ENCODE assay signal across 10 cellular contexts in the genomic region with DNA sequence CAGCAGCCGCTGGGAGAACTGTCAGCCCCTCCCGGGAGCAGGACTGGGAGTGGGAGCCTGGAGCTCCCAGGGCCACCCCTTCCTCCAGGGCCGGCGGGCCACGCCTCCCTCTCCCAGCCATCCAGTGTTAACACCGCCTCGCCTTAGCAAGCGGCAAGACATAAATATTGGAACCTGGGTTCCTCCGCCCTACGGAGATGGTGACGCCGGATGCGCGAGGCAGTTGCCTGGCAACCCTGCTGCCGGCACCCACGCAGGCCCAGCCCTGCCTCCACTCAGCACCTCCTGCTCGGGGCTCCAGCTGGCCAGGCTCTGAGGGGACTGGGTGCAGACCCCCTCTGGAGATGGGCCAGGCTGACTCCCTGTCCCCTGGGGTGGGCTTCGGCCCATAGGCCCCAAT. TPM values are rescaled to one million over a fixed set of nuclear protein-coding genes. Genes with fewer than 3 reads are reported as not detected.
DNase-seq lines count a peak whose midpoint lies in the region; ATAC-seq and TF ChIP-seq lines count a peak whose summit lies in the region.
"Had no signal": no experiment of that assay in that cellular context is flagged by ENCODE, and none has a peak within 500 bp of the region (broad histone marks: within the 10 kb centered on the region; RNA-seq: fewer than 3 reads in every experiment).

No MANE protein-coding gene starts in this region.

- CTCF ChIA-PET in HEK293 (lab: Yijun Ruan, JAX), result interaction anchor here (0.6 to 1.1 kb wide), 2 partner anchors 68 to 546 kb away, joined by 3 read pairs; no protein-coding TSS in a partner anchor

- no peaks in the 10 kb centered on the region for H3K9me3 Mint-ChIP-seq in chondrocyte (ENCODE audit: low read depth)

- no peak for TF ChIP-seq CTCF in HEK293 (tag by site-specific recombination; IDR thresholded peaks at IDR 0.05)
- no peak for TF ChIP-seq CTCF in mucosa of descending colon (IDR thresholded peaks at IDR 0.05)
- no peak for TF ChIP-seq CTCF in chondrocyte (IDR thresholded peaks at IDR 0.05)

- POLR2A ChIA-PET in HEK293 (lab: Yijun Ruan, JAX), result interaction anchor here (0.5 kb wide), 1 partner anchor 416 kb away, joined by 4 read pairs; no protein-coding TSS in a partner anchor

- H3K36me3 Mint-ChIP-seq in chondrocyte (ENCODE audit: low read depth), result no peaks in the 10 kb centered on the region

- ATAC-seq in mucosa of descending colon (peak; percentile 52), GM21786 (IDR thresholded peaks at IDR 0.05; ENCODE audit: unreplicated experiment) (no peak)

- no peaks in the 10 kb centered on the region for H3K4me1 Mint-ChIP-seq in chondrocyte (ENCODE audit: low read depth)

- peaks cover 2% of the 10 kb centered on the region for H3K27me3 Mint-ChIP-seq in chondrocyte (ENCODE audit: low read depth)

- H3K9me3 ChIP-seq in HEK293 (ENCODE audit: control insufficient read depth, insufficient read depth, low read depth, low read length) (no peaks in the 10 kb centered on the region), mucosa of descending colon (no peaks in the 10 kb centered on the region)

- H3K36me3 ChIP-seq in HEK293 (ENCODE audit: control insufficient read depth in 2 of 2, insufficient read depth in 1 of 2, low read length in 2 of 2) (no peaks in the 10 kb centered on the region), mucosa of descending colon (ENCODE audit: low read depth) (no peaks in the 10 kb centered on the region)

- H3K4me3 Mint-ChIP-seq in chondrocyte (ENCODE audit: unreplicated experiment), result no peak overlapping the region

- intact Hi-C loops in mucosa of descending colon (cut with DNase I, micrococcal nuclease), result no loop called here

- no peak overlapping the region for H3K27ac Mint-ChIP-seq in chondrocyte (ENCODE audit: unreplicated experiment)

- H3K4me3 ChIP-seq in HEK293 (ENCODE audit: low read depth, low read length) (no peak overlapping the region), mucosa of descending colon (no peak overlapping the region)

- no peaks in the 10 kb centered on the region for H3K4me1 ChIP-seq in HEK293 (ENCODE audit: control insufficient read depth, insufficient read depth, low read length)
- no peaks in the 10 kb centered on the region for H3K4me1 ChIP-seq in mucosa of descending colon (ENCODE audit: low read depth)

- DNase-seq in CD1c-positive myeloid dendritic cell (ENCODE audit: extremely low spot score) (peak; percentile 5), activated T-cell treated with anti-CD3 and anti-CD28 coated beads for 48 hours (ENCODE audit: low read depth) (peak; percentile 20), mucosa of descending colon (peak in 1 of 3 donors; percentile 29), chondrocyte (ENCODE audit: low spot score) (no peak), T-helper 1 cell (no peak), NCI-H1694 treated with DMSO at 0.1 percent for 48 hours (lab: John Stamatoyannopoulos, UW) (no peak)
- DNase-seq: NCI-H2081 treated with DMSO at 0.1 percent for 48 hours had no signal

- no peak overlapping the region for H3K27ac ChIP-seq in HEK293 (ENCODE audit: extremely low read depth, low read depth, low read length)

TF ChIP-seq in HEK293, 187 proteins besides CTCF, POLR2A, EP300 and RAD21 (continues in another document):
- TF ChIP-seq EGR2 (tag by site-specific recombination; IDR thresholded peaks at IDR 0.05; ENCODE audit: low read depth) (peak; percentile 41), OVOL3 (tag by site-specific recombination; IDR thresholded peaks at IDR 0.05) (no peak), OSR2 (tag by site-specific recombination; IDR thresholded peaks at IDR 0.05) (peak; percentile 56), ZNF600 (tag by site-specific recombination; IDR thresholded peaks at IDR 0.05) (peak; percentile 44; the same call in 1 of the 2 replicates), IKZF3 (tag by site-specific recombination; IDR thresholded peaks at IDR 0.05) (peak; percentile 45; the same call in 1 of the 2 replicates), ZNF416 (tag by site-specific recombination; IDR thresholded peaks at IDR 0.05) (no peak), ZNF223 (tag by site-specific recombination; IDR thresholded peaks at IDR 0.05) (peak; percentile 88; the same call in 1 of the 2 replicates), KLF10 (tag by site-specific recombination; IDR thresholded peaks at IDR 0.05) (peak; percentile 57; the same call in 1 of the 2 replicates), SP2 (tag by site-specific recombination; IDR thresholded peaks at IDR 0.05) (peak; percentile 70), KLF8 (tag by site-specific recombination; IDR thresholded peaks at IDR 0.05) (peak; percentile 10; the same call in 1 of the 2 replicates), ZNF341 (tag by site-specific recombination; IDR thresholded peaks at IDR 0.05; ENCODE audit: low read depth) (peak; percentile 59; the same call in 1 of the 2 replicates), ZNF433 (tag by site-specific recombination; IDR thresholded peaks at IDR 0.05; ENCODE audit: low read depth) (no peak), ZBTB17 (tag by site-specific recombination; IDR thresholded peaks at IDR 0.05) (peak; percentile 78), KLF9 (tag by site-specific recombination; IDR thresholded peaks at IDR 0.05; ENCODE audit: low read depth) (peak; percentile 68; the same call in 1 of the 2 replicates), KLF1 (tag by site-specific recombination; IDR thresholded peaks at IDR 0.05) (peak; percentile 42), ZNF350 (tag by site-specific recombination; IDR thresholded peaks at IDR 0.05) (no peak), ZNF658 (tag by site-specific recombination; IDR thresholded peaks at IDR 0.05) (no peak), ZNF629 (tag by site-specific recombination; IDR thresholded peaks at IDR 0.05) (peak; percentile 30; the same call in 1 of the 2 replicates)
- TF ChIP-seq, protein P1, sequence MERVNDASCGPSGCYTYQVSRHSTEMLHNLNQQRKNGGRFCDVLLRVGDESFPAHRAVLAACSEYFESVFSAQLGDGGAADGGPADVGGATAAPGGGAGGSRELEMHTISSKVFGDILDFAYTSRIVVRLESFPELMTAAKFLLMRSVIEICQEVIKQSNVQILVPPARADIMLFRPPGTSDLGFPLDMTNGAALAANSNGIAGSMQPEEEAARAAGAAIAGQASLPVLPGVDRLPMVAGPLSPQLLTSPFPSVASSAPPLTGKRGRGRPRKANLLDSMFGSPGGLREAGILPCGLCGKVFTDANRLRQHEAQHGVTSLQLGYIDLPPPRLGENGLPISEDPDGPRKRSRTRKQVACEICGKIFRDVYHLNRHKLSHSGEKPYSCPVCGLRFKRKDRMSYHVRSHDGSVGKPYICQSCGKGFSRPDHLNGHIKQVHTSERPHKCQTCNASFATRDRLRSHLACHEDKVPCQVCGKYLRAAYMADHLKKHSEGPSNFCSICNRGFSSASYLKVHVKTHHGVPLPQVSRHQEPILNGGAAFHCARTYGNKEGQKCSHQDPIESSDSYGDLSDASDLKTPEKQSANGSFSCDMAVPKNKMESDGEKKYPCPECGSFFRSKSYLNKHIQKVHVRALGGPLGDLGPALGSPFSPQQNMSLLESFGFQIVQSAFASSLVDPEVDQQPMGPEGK (tag by site-specific recombination; IDR thresholded peaks at IDR 0.05), result peak; percentile 71
- TF ChIP-seq, protein P2, sequence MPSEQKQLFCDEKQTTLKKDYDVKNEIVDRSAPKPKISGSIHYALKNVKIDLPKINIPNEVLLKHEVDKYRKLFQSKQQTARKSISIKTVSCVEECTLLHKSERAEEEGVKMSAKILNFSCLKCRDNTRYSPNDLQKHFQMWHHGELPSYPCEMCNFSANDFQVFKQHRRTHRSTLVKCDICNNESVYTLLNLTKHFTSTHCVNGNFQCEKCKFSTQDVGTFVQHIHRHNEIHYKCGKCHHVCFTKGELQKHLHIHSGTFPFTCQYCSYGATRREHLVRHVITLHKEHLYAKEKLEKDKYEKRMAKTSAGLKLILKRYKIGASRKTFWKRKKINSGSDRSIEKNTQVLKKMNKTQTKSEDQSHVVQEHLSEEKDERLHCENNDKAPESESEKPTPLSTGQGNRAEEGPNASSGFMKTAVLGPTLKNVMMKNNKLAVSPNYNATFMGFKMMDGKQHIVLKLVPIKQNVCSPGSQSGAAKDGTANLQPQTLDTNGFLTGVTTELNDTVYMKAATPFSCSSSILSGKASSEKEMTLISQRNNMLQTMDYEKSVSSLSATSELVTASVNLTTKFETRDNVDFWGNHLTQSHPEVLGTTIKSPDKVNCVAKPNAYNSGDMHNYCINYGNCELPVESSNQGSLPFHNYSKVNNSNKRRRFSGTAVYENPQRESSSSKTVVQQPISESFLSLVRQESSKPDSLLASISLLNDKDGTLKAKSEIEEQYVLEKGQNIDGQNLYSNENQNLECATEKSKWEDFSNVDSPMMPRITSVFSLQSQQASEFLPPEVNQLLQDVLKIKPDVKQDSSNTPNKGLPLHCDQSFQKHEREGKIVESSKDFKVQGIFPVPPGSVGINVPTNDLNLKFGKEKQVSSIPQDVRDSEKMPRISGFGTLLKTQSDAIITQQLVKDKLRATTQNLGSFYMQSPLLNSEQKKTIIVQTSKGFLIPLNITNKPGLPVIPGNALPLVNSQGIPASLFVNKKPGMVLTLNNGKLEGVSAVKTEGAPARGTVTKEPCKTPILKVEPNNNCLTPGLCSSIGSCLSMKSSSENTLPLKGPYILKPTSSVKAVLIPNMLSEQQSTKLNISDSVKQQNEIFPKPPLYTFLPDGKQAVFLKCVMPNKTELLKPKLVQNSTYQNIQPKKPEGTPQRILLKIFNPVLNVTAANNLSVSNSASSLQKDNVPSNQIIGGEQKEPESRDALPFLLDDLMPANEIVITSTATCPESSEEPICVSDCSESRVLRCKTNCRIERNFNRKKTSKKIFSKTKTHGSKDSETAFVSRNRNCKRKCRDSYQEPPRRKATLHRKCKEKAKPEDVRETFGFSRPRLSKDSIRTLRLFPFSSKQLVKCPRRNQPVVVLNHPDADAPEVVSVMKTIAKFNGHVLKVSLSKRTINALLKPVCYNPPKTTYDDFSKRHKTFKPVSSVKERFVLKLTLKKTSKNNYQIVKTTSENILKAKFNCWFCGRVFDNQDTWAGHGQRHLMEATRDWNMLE (tag by site-specific recombination; conservative IDR thresholded peaks at IDR 0.05; ENCODE audit: low read depth), result no peak

RNA-seq across cellular contexts. Expression of a gene that starts 27.4 kb away (rescaled TPM):
- 100 to 1,000 TPM in 1 of 3 donors, 1 to 10 TPM in 2; 6.0 to 160 (median 9.5) TPM for total RNA-seq in mucosa of descending colon
- total RNA-seq in chondrocyte, result 55.9 to 73.4 TPM (median 73.2 TPM) in 3 replicates

RNA-seq across cellular contexts. Expression of a gene that starts 29.4 kb away (rescaled TPM):
- total RNA-seq in mucosa of descending colon (not detected), chondrocyte (not detected in 3 replicates)

RNA-seq across cellular contexts. Expression of a gene that starts 52.9 kb away (rescaled TPM):
- total RNA-seq in mucosa of descending colon, result not detected
- total RNA-seq in chondrocyte, result not detected in 3 replicates
- total RNA-seq: temporal lobe had no signal

Comparison
In these comparisons a context has a peak if more than half of its experiments do, and no peak if none do; other contexts are left out.
1. DNase-seq: peak in CD1c-positive myeloid dendritic cell (single experiment) and activated T-cell treated with anti-CD3 and anti-CD28 coated beads for 48 hours (single experiment); none in chondrocyte (single experiment), T-helper 1 cell (0 of 5) and NCI-H1694 treated with DMSO at 0.1 percent for 48 hours (single experiment).